Comparison of ENCODE assay signal across 8 cellular contexts in the genomic region with DNA sequence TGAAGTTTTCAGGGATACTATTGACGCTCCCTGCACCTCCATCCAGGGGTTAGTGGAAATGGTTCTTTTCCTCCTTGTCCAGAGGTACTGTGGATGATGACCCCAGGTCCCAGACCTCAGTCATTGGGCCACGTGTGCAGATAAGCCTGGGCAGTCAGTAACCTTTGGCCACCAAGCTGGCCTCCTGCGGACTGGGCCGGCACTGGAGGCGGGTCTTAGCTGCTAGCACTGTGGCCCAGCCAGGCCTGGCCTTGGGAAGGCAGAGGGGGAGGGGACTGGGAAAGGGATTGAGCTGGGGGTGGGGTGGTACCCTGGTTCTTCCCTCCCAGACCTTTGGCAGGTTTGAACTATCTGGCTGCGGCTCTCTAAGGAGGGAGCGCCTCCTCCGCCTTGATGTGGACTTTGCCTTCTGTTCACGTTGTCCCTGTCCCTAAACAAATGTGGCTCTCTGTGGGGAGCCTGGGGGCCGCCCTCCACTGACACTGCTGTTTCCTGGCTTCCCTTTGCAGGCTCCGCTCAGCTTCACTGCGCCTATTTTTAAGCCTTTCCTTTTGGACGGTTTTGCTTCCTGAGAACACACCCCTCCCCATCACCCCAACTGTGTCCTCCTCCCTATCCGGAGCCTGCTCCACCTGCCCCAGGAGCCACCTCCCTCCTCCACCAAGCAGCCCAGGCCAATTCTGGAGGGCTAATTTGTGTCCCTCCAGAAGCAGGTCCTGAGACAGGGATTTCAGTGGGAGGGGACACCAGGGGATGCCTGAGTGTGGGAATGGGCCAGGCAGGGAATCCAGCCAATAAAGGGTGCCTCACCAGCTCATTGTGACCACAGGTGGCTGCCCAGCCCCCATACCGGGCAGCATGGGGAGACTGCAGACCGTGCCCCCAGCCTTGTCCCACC.
DNase-seq lines count a peak whose midpoint lies in the region; ATAC-seq and TF ChIP-seq lines count a peak whose summit lies in the region.

No MANE protein-coding gene starts in this region.

- H3K9me3 ChIP-seq in HEK293 (ENCODE audit: control insufficient read depth, insufficient read depth, low read depth, low read length) (no peaks in the 10 kb centered on the region), hepatocyte (ENCODE audit: low read depth) (no peaks in the 10 kb centered on the region)

- H3K9me2 ChIP-seq in hepatocyte (replicated peaks; ENCODE audit: insufficient read depth): no peaks in the 10 kb centered on the region

- H3K27me3 Mint-ChIP-seq in activated T-helper 17 cell treated with anti-CD3 and anti-CD28 coated beads, Interleukin-2, amount 50 U/mL, for 72 hours: no peaks in the 10 kb centered on the region

- POLR2A ChIA-PET in HEK293 (lab: Yijun Ruan, JAX): no interaction called here

- H3K4me3 Mint-ChIP-seq in activated T-helper 17 cell treated with anti-CD3 and anti-CD28 coated beads, Interleukin-2, amount 50 U/mL, for 72 hours: peak overlapping the region; percentile 88

- H3K27ac ChIP-seq in HEK293 (ENCODE audit: extremely low read depth, low read depth, low read length) (no peak overlapping the region), hepatocyte (peak overlapping the region; percentile 98), skin epidermis (peak overlapping the region in 19 of 21 experiments; percentile 10 to 88 (median 73))

- H3K4me1 Mint-ChIP-seq in activated T-helper 17 cell treated with anti-CD3 and anti-CD28 coated beads, Interleukin-2, amount 50 U/mL, for 72 hours: peaks cover 22% of the 10 kb centered on the region

- no peaks in the 10 kb centered on the region for H3K9me3 Mint-ChIP-seq in activated T-helper 17 cell treated with anti-CD3 and anti-CD28 coated beads, Interleukin-2, amount 50 U/mL, for 72 hours

- peaks cover 53% of the 10 kb centered on the region for H4K20me1 ChIP-seq in hepatocyte (ENCODE audit: insufficient read depth, poor library complexity, severe bottlenecking)

- TF ChIP-seq CTCF in HEK293 (tag by site-specific recombination; IDR thresholded peaks at IDR 0.05) (no peak), hepatocyte (IDR thresholded peaks at IDR 0.05; ENCODE audit: poor library complexity) (no peak)

- H2AFZ ChIP-seq in hepatocyte: no peak overlapping the region

- peaks cover 13% of the 10 kb centered on the region for H3K36me3 Mint-ChIP-seq in activated T-helper 17 cell treated with anti-CD3 and anti-CD28 coated beads, Interleukin-2, amount 50 U/mL, for 72 hours (ENCODE audit: low read depth)

- no peak overlapping the region for H3K4me3 ChIP-seq in HEK293 (ENCODE audit: low read depth, low read length)
- no peak overlapping the region for H3K4me3 ChIP-seq in hepatocyte
- no peak overlapping the region for H3K4me3 ChIP-seq in skin epidermis

- no peaks in the 10 kb centered on the region for H3K36me3 ChIP-seq in HEK293 (ENCODE audit: control insufficient read depth in 2 of 2, insufficient read depth in 1 of 2, low read length in 2 of 2)
- no peaks in the 10 kb centered on the region for H3K36me3 ChIP-seq in hepatocyte (replicated peaks; ENCODE audit: insufficient read depth, low read depth)

- peak overlapping the region; percentile 69 for H3K4me2 ChIP-seq in hepatocyte

- peak overlapping the region; percentile 83 for H3K27ac Mint-ChIP-seq in activated T-helper 17 cell treated with anti-CD3 and anti-CD28 coated beads, Interleukin-2, amount 50 U/mL, for 72 hours

- ATAC-seq in activated T-helper 17 cell treated with anti-CD3 and anti-CD28 coated beads, Interleukin-2, amount 50 U/mL, for 72 hours (replicated peaks): no peak

- WGBS in hepatocyte (ENCODE audit: low lambda C conversion rate, missing lambda C conversion rate): 44% methylated on average over 15 of the region's 16 CpGs

- H3K27me3 ChIP-seq in hepatocyte: no peaks in the 10 kb centered on the region

- CTCF ChIA-PET in HEK293 (lab: Yijun Ruan, JAX): interaction anchor here (1.3 kb wide), 1 partner anchor 103 kb away, joined by 3 read pairs; no protein-coding TSS in a partner anchor

- H3K79me2 ChIP-seq in hepatocyte: peaks cover 89% of the 10 kb centered on the region

- DNase-seq in hepatocyte (ENCODE audit: low spot score) (peak; percentile 89), NCI-H128 (lab: John Stamatoyannopoulos, UW; ENCODE audit: unreplicated experiment) (no peak), NCI-H510A treated with DMSO at 0.1 percent for 48 hours (lab: John Stamatoyannopoulos, UW) (no peak), DMS 273 (lab: John Stamatoyannopoulos, UW; ENCODE audit: unreplicated experiment) (no peak)
- DNase-seq in effector CD8-positive, alpha-beta T cell (lab: John Stamatoyannopoulos, UW): no peak

- H3K4me1 ChIP-seq in HEK293 (ENCODE audit: control insufficient read depth, insufficient read depth, low read length) (peaks cover 12% of the 10 kb centered on the region), hepatocyte (ENCODE audit: insufficient read depth) (peaks cover 73% of the 10 kb centered on the region)

TF ChIP-seq in HEK293, 187 proteins besides CTCF, POLR2A, EP300 and RAD21 (continues in another document):
- TF ChIP-seq ZNF623 (tag by site-specific recombination; IDR thresholded peaks at IDR 0.05): no peak
- peak; percentile 53; the same call in 1 of the 2 replicates for TF ChIP-seq ZNF600 (tag by site-specific recombination; IDR thresholded peaks at IDR 0.05)
- TF ChIP-seq ZNF768 (tag by site-specific recombination; IDR thresholded peaks at IDR 0.05): no peak
- no peak for TF ChIP-seq ZNF169 (tag by site-specific recombination; IDR thresholded peaks at IDR 0.05)
- TF ChIP-seq GLIS2 (tag by site-specific recombination; IDR thresholded peaks at IDR 0.05): 0 out of 2 replicates have a peak, but pooled peaks have one; percentile 30
- TF ChIP-seq, protein P1, sequence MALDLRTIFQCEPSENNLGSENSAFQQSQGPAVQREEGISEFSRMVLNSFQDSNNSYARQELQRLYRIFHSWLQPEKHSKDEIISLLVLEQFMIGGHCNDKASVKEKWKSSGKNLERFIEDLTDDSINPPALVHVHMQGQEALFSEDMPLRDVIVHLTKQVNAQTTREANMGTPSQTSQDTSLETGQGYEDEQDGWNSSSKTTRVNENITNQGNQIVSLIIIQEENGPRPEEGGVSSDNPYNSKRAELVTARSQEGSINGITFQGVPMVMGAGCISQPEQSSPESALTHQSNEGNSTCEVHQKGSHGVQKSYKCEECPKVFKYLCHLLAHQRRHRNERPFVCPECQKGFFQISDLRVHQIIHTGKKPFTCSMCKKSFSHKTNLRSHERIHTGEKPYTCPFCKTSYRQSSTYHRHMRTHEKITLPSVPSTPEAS (tag by site-specific recombination; IDR thresholded peaks at IDR 0.05): no peak
- TF ChIP-seq, protein P2, sequence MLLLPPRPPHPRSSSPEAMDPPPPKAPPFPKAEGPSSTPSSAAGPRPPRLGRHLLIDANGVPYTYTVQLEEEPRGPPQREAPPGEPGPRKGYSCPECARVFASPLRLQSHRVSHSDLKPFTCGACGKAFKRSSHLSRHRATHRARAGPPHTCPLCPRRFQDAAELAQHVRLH (tag by site-specific recombination; IDR thresholded peaks at IDR 0.05): no peak
- TF ChIP-seq REPIN1 (tag by site-specific recombination; IDR thresholded peaks at IDR 0.05; ENCODE audit: low read depth): no peak
- TF ChIP-seq, protein P3, sequence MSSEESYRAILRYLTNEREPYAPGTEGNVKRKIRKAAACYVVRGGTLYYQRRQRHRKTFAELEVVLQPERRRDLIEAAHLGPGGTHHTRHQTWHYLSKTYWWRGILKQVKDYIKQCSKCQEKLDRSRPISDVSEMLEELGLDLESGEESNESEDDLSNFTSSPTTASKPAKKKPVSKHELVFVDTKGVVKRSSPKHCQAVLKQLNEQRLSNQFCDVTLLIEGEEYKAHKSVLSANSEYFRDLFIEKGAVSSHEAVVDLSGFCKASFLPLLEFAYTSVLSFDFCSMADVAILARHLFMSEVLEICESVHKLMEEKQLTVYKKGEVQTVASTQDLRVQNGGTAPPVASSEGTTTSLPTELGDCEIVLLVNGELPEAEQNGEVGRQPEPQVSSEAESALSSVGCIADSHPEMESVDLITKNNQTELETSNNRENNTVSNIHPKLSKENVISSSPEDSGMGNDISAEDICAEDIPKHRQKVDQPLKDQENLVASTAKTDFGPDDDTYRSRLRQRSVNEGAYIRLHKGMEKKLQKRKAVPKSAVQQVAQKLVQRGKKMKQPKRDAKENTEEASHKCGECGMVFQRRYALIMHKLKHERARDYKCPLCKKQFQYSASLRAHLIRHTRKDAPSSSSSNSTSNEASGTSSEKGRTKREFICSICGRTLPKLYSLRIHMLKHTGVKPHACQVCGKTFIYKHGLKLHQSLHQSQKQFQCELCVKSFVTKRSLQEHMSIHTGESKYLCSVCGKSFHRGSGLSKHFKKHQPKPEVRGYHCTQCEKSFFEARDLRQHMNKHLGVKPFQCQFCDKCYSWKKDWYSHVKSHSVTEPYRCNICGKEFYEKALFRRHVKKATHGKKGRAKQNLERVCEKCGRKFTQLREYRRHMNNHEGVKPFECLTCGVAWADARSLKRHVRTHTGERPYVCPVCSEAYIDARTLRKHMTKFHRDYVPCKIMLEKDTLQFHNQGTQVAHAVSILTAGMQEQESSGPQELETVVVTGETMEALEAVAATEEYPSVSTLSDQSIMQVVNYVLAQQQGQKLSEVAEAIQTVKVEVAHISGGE (tag by site-specific recombination; conservative IDR thresholded peaks at IDR 0.05; ENCODE audit: low read depth): no peak
- TF ChIP-seq GLIS1 (tag by site-specific recombination; IDR thresholded peaks at IDR 0.05): 0 out of 2 replicates have a peak, but pooled peaks have one; percentile 5
- peak; percentile 73 for TF ChIP-seq ZBTB48 (tag by site-specific recombination; IDR thresholded peaks at IDR 0.05)
- TF ChIP-seq, protein P4, sequence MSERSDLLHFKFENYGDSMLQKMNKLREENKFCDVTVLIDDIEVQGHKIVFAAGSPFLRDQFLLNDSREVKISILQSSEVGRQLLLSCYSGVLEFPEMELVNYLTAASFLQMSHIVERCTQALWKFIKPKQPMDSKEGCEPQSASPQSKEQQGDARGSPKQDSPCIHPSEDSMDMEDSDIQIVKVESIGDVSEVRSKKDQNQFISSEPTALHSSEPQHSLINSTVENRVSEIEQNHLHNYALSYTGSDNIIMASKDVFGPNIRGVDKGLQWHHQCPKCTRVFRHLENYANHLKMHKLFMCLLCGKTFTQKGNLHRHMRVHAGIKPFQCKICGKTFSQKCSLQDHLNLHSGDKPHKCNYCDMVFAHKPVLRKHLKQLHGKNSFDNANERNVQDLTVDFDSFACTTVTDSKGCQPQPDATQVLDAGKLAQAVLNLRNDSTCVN (tag by site-specific recombination; optimal IDR thresholded peaks at IDR 0.05): no peak
- peak; percentile 81 for TF ChIP-seq ZIC2 (tag by site-specific recombination; IDR thresholded peaks at IDR 0.05)
